Comparison of ENCODE assay signal across 1 cellular context in genomic region chr1:152497273-152497672, GRCh38.
TF ChIP-seq lines count a peak whose summit lies in the region.

No MANE protein-coding gene starts in this region.

TF ChIP-seq in GM23338, 12 proteins besides CTCF, POLR2A, EP300 and RAD21 (continued from another document):
- TF ChIP-seq ZNF462 (CRISPR knock-in tag; IDR thresholded peaks at IDR 0.05) (no peak), ZNF331 (CRISPR knock-in tag; IDR thresholded peaks at IDR 0.05; ENCODE audit: low read depth) (no peak), REST (IDR thresholded peaks at IDR 0.05; ENCODE audit: unreplicated experiment) (no peak), STAT1 (IDR thresholded peaks at IDR 0.05; ENCODE audit: unreplicated experiment) (no peak), ZNF114 (CRISPR knock-in tag; IDR thresholded peaks at IDR 0.05) (no peak), ETS1 (IDR thresholded peaks at IDR 0.05) (no peak)
